12 cellular contexts compared by ENCODE assay signal in genomic region chr3:59469948-59470723, GRCh38.
DNase-seq lines count a peak whose midpoint lies in the region; ATAC-seq lines count a peak whose summit lies in the region.
"Had no signal": no experiment of that assay in that cellular context is flagged by ENCODE, and none has a peak within 500 bp of the region (broad histone marks: within the 10 kb centered on the region; RNA-seq: fewer than 3 reads in every experiment).

No MANE protein-coding gene starts in this region.

- no peaks in the 10 kb centered on the region for H3K79me2 ChIP-seq in mesendoderm (ENCODE audit: control insufficient read depth, insufficient read depth, low read length)

- H4K5ac ChIP-seq in mesendoderm (ENCODE audit: low read length) = no peak overlapping the region

- WGBS in mesendoderm (ENCODE audit: extremely low coverage, insufficient coverage, low lambda C conversion rate) = no CpG with 5 or more reads among the region's 2 CpGs

- no peak overlapping the region for H3K4ac ChIP-seq in mesendoderm (ENCODE audit: low read depth, low read length)

- no peak overlapping the region for H3K4me3 ChIP-seq in mesendoderm (ENCODE audit: low read length)
- H3K4me3 ChIP-seq: adrenal gland had no signal

- H3K4me3 Mint-ChIP-seq in activated CD4-positive, alpha-beta T cell treated with anti-CD3 and anti-CD28 coated beads for 36 hours = no peak overlapping the region
- H3K4me3 Mint-ChIP-seq: mesothelial cell of epicardium had no signal

- H4K8ac ChIP-seq in mesendoderm (ENCODE audit: low read depth, low read length) = no peak overlapping the region

- H2BK120ac ChIP-seq in mesendoderm (ENCODE audit: low read depth, low read length) = no peak overlapping the region

- H3K18ac ChIP-seq in mesendoderm (ENCODE audit: low read length) = no peak overlapping the region

- no peaks in the 10 kb centered on the region for H3K27me3 ChIP-seq in mesendoderm (ENCODE audit: insufficient read depth, low read length, poor library complexity)
- H3K27me3 ChIP-seq: adrenal gland had no signal

- H3K56ac ChIP-seq in mesendoderm (ENCODE audit: low read length) = no peak overlapping the region

- no peak overlapping the region for H2AK5ac ChIP-seq in mesendoderm (ENCODE audit: low read length)

- intact Hi-C loops in activated CD4-positive, alpha-beta T cell treated with anti-CD3 and anti-CD28 coated beads for 36 hours (cut with DNase I, micrococcal nuclease) = loop anchor here in 1 of 2 experiments (1.0 kb wide), 3 partner anchors 13 to 84 kb away; no protein-coding TSS in a partner anchor

- no peak overlapping the region for H3K23ac ChIP-seq in mesendoderm (ENCODE audit: low read length)

- ATAC-seq in activated CD4-positive, alpha-beta T cell treated with anti-CD3 and anti-CD28 coated beads for 36 hours = peak; percentile 86

- H2BK5ac ChIP-seq in mesendoderm (ENCODE audit: low read length) = no peak overlapping the region

- peak overlapping the region; percentile 51 for H3K27ac ChIP-seq in mesendoderm (ENCODE audit: low read depth, low read length)
- H3K27ac ChIP-seq: adrenal gland had no signal

- POLR2A ChIA-PET in activated CD4-positive, alpha-beta T cell treated with anti-CD3 and anti-CD28 coated beads for 36 hours (lab: Charles Lee) = no interaction called here

- peak overlapping the region; percentile 59 for H3K27ac Mint-ChIP-seq in activated CD4-positive, alpha-beta T cell treated with anti-CD3 and anti-CD28 coated beads for 36 hours
- H3K27ac Mint-ChIP-seq: mesothelial cell of epicardium had no signal

- peaks cover 13% of the 10 kb centered on the region for H3K9me3 Mint-ChIP-seq in activated CD4-positive, alpha-beta T cell treated with anti-CD3 and anti-CD28 coated beads for 36 hours (ENCODE audit: low read depth)

- no peaks in the 10 kb centered on the region for H3K36me3 ChIP-seq in mesendoderm (ENCODE audit: control insufficient read depth, insufficient read depth, low read length)
- H3K36me3 ChIP-seq: adrenal gland had no signal

- peaks cover 28% of the 10 kb centered on the region for H3K4me1 Mint-ChIP-seq in activated CD4-positive, alpha-beta T cell treated with anti-CD3 and anti-CD28 coated beads for 36 hours
- H3K4me1 Mint-ChIP-seq: mesothelial cell of epicardium had no signal

- H3K4me1 ChIP-seq in mesendoderm (ENCODE audit: control insufficient read depth, low read depth, low read length) = no peaks in the 10 kb centered on the region
- H3K4me1 ChIP-seq: adrenal gland had no signal

- peak; percentile 59 for DNase-seq in activated CD4-positive, alpha-beta T cell treated with anti-CD3 and anti-CD28 coated beads for 36 hours
- no peak for DNase-seq in activated CD4-positive, alpha-beta T cell treated with anti-CD3 and anti-CD28 coated beads for 1 hour
- DNase-seq in HT1080 (ENCODE audit: low read depth) (peak; percentile 54), mesendoderm (no peak), COR-L47 (lab: John Stamatoyannopoulos, UW) (no peak), mesenteric fat pad (ENCODE audit: low spot score) (no peak), DMS153 (lab: John Stamatoyannopoulos, UW) (no peak)
- peak; percentile 19 for DNase-seq in activated naive CD4-positive, alpha-beta T cell treated with anti-CD3 and anti-CD28 coated beads, Interleukin-2, amount 50 U/mL, for 16 hours
- DNase-seq: adrenal gland, Karpas-422, NCI-H2171 treated with DMSO at 0.1 percent for 48 hours had no signal

- no peaks in the 10 kb centered on the region for H3K79me1 ChIP-seq in mesendoderm (ENCODE audit: low read length)

- H2BK15ac ChIP-seq in mesendoderm (replicated peaks; ENCODE audit: low read depth) = no peak overlapping the region

- H3K36me3 Mint-ChIP-seq in activated CD4-positive, alpha-beta T cell treated with anti-CD3 and anti-CD28 coated beads for 36 hours (ENCODE audit: low read depth) = peaks cover 13% of the 10 kb centered on the region
- H3K36me3 Mint-ChIP-seq: mesothelial cell of epicardium had no signal

- CTCF ChIA-PET in activated CD4-positive, alpha-beta T cell treated with anti-CD3 and anti-CD28 coated beads for 36 hours (lab: Charles Lee) = interaction anchor here (1.1 to 1.3 kb wide), 2 partner anchors 12 to 19 kb away, joined by 4 read pairs; no protein-coding TSS in a partner anchor

- H3K27me3 Mint-ChIP-seq in activated CD4-positive, alpha-beta T cell treated with anti-CD3 and anti-CD28 coated beads for 36 hours = peaks cover 2% of the 10 kb centered on the region

- no peak overlapping the region for H3K9ac ChIP-seq in mesendoderm (ENCODE audit: low read length)

- no peak overlapping the region for H3K4me2 ChIP-seq in mesendoderm (ENCODE audit: low read length)

Comparison
In these comparisons a context has a peak if more than half of its experiments do, and no peak if none do; other contexts are left out.
1. DNase-seq: peak in activated CD4-positive, alpha-beta T cell treated with anti-CD3 and anti-CD28 coated beads for 36 hours (single experiment), HT1080 (single experiment) and activated naive CD4-positive, alpha-beta T cell treated with anti-CD3 and anti-CD28 coated beads, Interleukin-2, amount 50 U/mL, for 16 hours (single experiment); none in activated CD4-positive, alpha-beta T cell treated with anti-CD3 and anti-CD28 coated beads for 1 hour (single experiment), mesendoderm (single experiment), COR-L47 (single experiment), mesenteric fat pad (single experiment) and DMS153 (single experiment).